In the genomic region with DNA sequence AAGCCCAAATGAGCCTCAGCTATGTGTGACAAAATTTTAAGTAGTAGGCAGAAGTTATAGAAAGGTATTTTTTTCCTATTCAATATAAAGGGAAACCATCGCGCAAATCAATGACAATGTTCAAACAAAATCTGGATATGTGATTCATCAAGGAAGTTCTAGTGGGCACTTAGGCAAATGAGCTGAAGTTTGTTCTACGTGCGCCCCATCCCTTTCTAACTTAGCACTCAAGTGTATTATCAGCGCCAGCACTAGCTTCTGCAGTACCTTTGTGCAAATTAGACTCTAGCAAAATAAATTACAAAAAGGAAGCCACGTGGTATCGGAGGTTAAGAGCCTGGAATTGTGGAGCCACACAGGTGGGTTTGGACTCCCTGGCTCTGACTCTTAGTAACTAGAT, we compare ENCODE assay signal across 12 cellular contexts.
A peak's percentile ranks its signal among the peaks of the same experiment; 100 is the strongest.
DNase-seq lines count a peak whose midpoint lies in the region; ATAC-seq and TF ChIP-seq lines count a peak whose summit lies in the region.
"Had no signal": no experiment of that assay in that cellular context is flagged by ENCODE, and none has a peak within 500 bp of the region (broad histone marks: within the 10 kb centered on the region; RNA-seq: fewer than 3 reads in every experiment).

No MANE protein-coding gene starts in this region.

- H3K9ac ChIP-seq in SU-DHL-6 (ENCODE audit: low read length), result peak overlapping the region; percentile 36

- DNase-seq in NCI-H2107 treated with DMSO at 0.1 percent for 48 hours (lab: John Stamatoyannopoulos, UW; ENCODE audit: unreplicated experiment) (peak; percentile 67), NCI-H2107 (lab: John Stamatoyannopoulos, UW) (no peak), NCI-H2196 treated with DMSO at 0.1 percent for 48 hours (lab: John Stamatoyannopoulos, UW; ENCODE audit: unreplicated experiment) (no peak)
- no peak for DNase-seq in naive thymus-derived CD8-positive, alpha-beta T cell
- no peak for DNase-seq in stimulated activated naive CD4-positive, alpha-beta T cell treated with Interleukin-2 at 50 U/mL for 16 hours (lab: John Stamatoyannopoulos, UW)
- DNase-seq: activated CD4-positive, alpha-beta T cell treated with anti-CD3 and anti-CD28 coated beads, Interleukin-2, amount 50 U/mL, for 4 hours; aorta; NCI-H2171 had no signal

- H3K27me3 ChIP-seq in SU-DHL-6 (ENCODE audit: low read length), result no peaks in the 10 kb centered on the region

- no peaks in the 10 kb centered on the region for H3K27me3 Mint-ChIP-seq in naive thymus-derived CD8-positive, alpha-beta T cell

- no peak for TF ChIP-seq CTCF in SU-DHL-6 (IDR thresholded peaks at IDR 0.05; ENCODE audit: insufficient read depth, low read length, poor library complexity, severe bottlenecking)

- no peaks in the 10 kb centered on the region for H3K9me3 ChIP-seq in SU-DHL-6 (ENCODE audit: insufficient read depth, low read length)

- peaks cover 100% of the 10 kb centered on the region for H3K79me2 ChIP-seq in SU-DHL-6 (ENCODE audit: insufficient read depth, low read length)

- peak overlapping the region; percentile 25 for H3K4me3 ChIP-seq in SU-DHL-6 (ENCODE audit: insufficient read depth, low read length, poor library complexity, severe bottlenecking)

- POLR2A ChIA-PET in naive thymus-derived CD8-positive, alpha-beta T cell (lab: Charles Lee), result no interaction called here

- H3K27ac ChIP-seq in SU-DHL-6 (ENCODE audit: low read depth, low read length), result peak overlapping the region; percentile 82

- H3K27ac Mint-ChIP-seq in naive thymus-derived CD8-positive, alpha-beta T cell, result peak overlapping the region in 5 of 10 donors; percentile 11 to 54 (median 22)

- peak overlapping the region; percentile 81 for H3K4me2 ChIP-seq in SU-DHL-6 (ENCODE audit: low read depth, low read length, poor library complexity, severe bottlenecking)

- peaks cover 89% of the 10 kb centered on the region for H3F3A ChIP-seq in SU-DHL-6 (ENCODE audit: insufficient read depth)

- peak overlapping the region in 7 of 10 donors; percentile 7 to 43 (median 18) for H3K4me3 Mint-ChIP-seq in naive thymus-derived CD8-positive, alpha-beta T cell
- H3K4me3 Mint-ChIP-seq: neural crest cell had no signal

- peaks cover 26 to 83% (median 64%) of the 10 kb centered on the region in 4 donors for H3K4me1 Mint-ChIP-seq in naive thymus-derived CD8-positive, alpha-beta T cell

- H3K36me3 ChIP-seq in SU-DHL-6 (ENCODE audit: low read length), result peaks cover 5% of the 10 kb centered on the region; the same call in 1 of the 2 replicates

- H3K9me3 Mint-ChIP-seq in naive thymus-derived CD8-positive, alpha-beta T cell, result no peaks in the 10 kb centered on the region

- H4K20me1 ChIP-seq in SU-DHL-6 (ENCODE audit: low read depth, low read length), result peaks cover 52% of the 10 kb centered on the region

- peak; percentile 54 for ATAC-seq in HG02840 (IDR thresholded peaks at IDR 0.05; ENCODE audit: low FRiP score, unreplicated experiment)
- peak in 1 of 2 donors; percentile 19 for ATAC-seq in naive thymus-derived CD8-positive, alpha-beta T cell
- ATAC-seq in GM19035 (IDR thresholded peaks at IDR 0.05; ENCODE audit: unreplicated experiment), result no peak

- no peak overlapping the region for H2AFZ ChIP-seq in SU-DHL-6 (ENCODE audit: low read depth, low read length, severe bottlenecking)

- H3K36me3 Mint-ChIP-seq in naive thymus-derived CD8-positive, alpha-beta T cell, result peaks cover 0 to 2% (median 0%) of the 10 kb centered on the region in 3 donors

- no peaks in the 10 kb centered on the region for H3K9me2 ChIP-seq in SU-DHL-6 (replicated peaks; ENCODE audit: insufficient read depth, low read length)
